Comparison of ENCODE assay signal across 1 cellular context in genomic region chr17:8689916-8690315, GRCh38. TPM values are rescaled to one million over a fixed set of nuclear protein-coding genes. Genes with fewer than 3 reads are reported as not detected.
"Had no signal": no experiment of that assay in that cellular context is flagged by ENCODE, and none has a peak within 500 bp of the region (broad histone marks: within the 10 kb centered on the region; RNA-seq: fewer than 3 reads in every experiment).

No MANE protein-coding gene starts in this region.

RNA-seq across cellular contexts. Expression of gene CCDC42, which starts 54.7 kb away (rescaled TPM):
- total RNA-seq: G401 had no signal
